ENCODE assay signal across 23 cellular contexts in the genomic region with DNA sequence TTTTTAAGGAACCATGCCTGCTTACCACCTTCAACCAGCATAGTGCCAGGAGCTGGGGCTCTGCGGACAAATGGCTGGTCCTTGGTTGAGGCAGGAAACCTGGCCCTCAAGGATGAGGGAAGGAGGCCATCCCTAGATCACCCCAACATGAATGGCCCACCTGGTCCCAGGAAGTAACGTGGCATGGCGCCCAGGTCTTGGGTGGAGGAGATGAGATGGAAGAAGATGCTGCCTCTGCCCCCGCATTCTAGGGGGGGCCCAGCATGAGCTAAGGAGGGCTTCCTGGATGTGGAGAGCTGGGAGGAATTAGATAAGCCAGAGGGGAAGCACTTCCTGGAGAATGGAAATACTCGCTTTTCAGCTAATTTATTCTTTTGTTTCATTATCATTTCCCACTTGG.
A peak's percentile ranks its signal among the peaks of the same experiment; 100 is the strongest.
DNase-seq lines count a peak whose midpoint lies in the region; ATAC-seq and TF ChIP-seq lines count a peak whose summit lies in the region.
"Had no signal": no experiment of that assay in that cellular context is flagged by ENCODE, and none has a peak within 500 bp of the region (broad histone marks: within the 10 kb centered on the region; RNA-seq: fewer than 3 reads in every experiment).

No MANE protein-coding gene starts in this region.

- WGBS in trophoblast cell (ENCODE audit: extremely low coverage, insufficient coverage, insufficient read length) = no CpG with 5 or more reads among the region's 5 CpGs

- H3K9ac ChIP-seq in trophoblast cell (ENCODE audit: low read length) = no peak overlapping the region

- H4K12ac ChIP-seq in trophoblast cell (ENCODE audit: low read depth, low read length) = no peak overlapping the region

- peaks cover 80 to 84% of the 10 kb centered on the region in 2 donors for H3K4me1 ChIP-seq in gastrocnemius medialis
- H3K4me1 ChIP-seq in trophoblast cell (ENCODE audit: control insufficient read depth in 1 of 2, insufficient read depth in 2 of 2, low read length in 2 of 2) = peaks cover 46 to 47% of the 10 kb centered on the region in 2 experiments

- no peak overlapping the region for H2AK5ac ChIP-seq in trophoblast cell (ENCODE audit: low read length)

- DNase-seq in natural killer cell treated with Interleukin-12 subunit alpha and Interleukin-12 subunit beta and Interleukin-15 and Interleukin-18, amount 100 ng/mL, for 72 hours (ENCODE audit: low spot score) = no peak
- DNase-seq in natural killer cell = no peak
- DNase-seq in endothelial cell (ENCODE audit: low spot score) = no peak
- DNase-seq in gastrocnemius medialis = no peak
- DNase-seq in NCI-H748 treated with DMSO at 0.1 percent for 48 hours (lab: John Stamatoyannopoulos, UW) = no peak
- no peak for DNase-seq in glutamatergic neuron
- no peak for DNase-seq in trophoblast cell
- no peak for DNase-seq in activated naive CD4-positive, alpha-beta T cell (lab: John Stamatoyannopoulos, UW)
- DNase-seq: activated CD4-positive, alpha-beta T cell treated with anti-CD3 and anti-CD28 coated beads for 1 hour; activated naive CD4-positive, alpha-beta T cell treated with anti-CD3 and anti-CD28 coated beads, Interleukin-2, amount 50 U/mL, for 16 hours; activated T-cell treated with anti-CD3 and anti-CD28 coated beads, Interleukin-2, amount 50 U/mL, for 48 hours; CD4-positive, alpha-beta memory T cell; DMS53; GF-D8; HFFc6; Kasumi-1; kidney; naive thymus-derived CD4-positive, alpha-beta T cell; NCI-H1092 treated with DMSO at 0.1 percent for 48 hours; stimulated activated naive CD8-positive, alpha-beta T cell treated with anti-CD3 and anti-CD28 coated beads, Interleukin-15, Interleukin-2, amounts not matched to agents 100 U/mL and 50 U/mL, for 24 hours; SW 1271 had no signal

- no peak overlapping the region for H4K91ac ChIP-seq in trophoblast cell (ENCODE audit: low read depth, low read length)

- H3K27ac Mint-ChIP-seq in natural killer cell treated with Interleukin-12 subunit alpha and Interleukin-12 subunit beta and Interleukin-15 and Interleukin-18, amount 100 ng/mL, for 72 hours = peak overlapping the region; percentile 29 to 85
- H3K27ac Mint-ChIP-seq in natural killer cell (peak overlapping the region in 1 of 2 donors; percentile 33), endothelial cell (ENCODE audit: unreplicated experiment) (peak overlapping the region; percentile 44), glutamatergic neuron (ENCODE audit: unreplicated experiment) (no peak overlapping the region)
- H3K27ac Mint-ChIP-seq: CD4-positive, alpha-beta memory T cell; HFFc6 had no signal

- H3K79me2 ChIP-seq in trophoblast cell (ENCODE audit: control insufficient read depth, insufficient read depth, low read length, poor library complexity) = no peaks in the 10 kb centered on the region

- H2BK5ac ChIP-seq in trophoblast cell (ENCODE audit: low read depth, low read length, poor library complexity) = no peak overlapping the region

- peaks cover 17 to 18% of the 10 kb centered on the region in 2 donors for H3K4me1 Mint-ChIP-seq in natural killer cell treated with Interleukin-12 subunit alpha and Interleukin-12 subunit beta and Interleukin-15 and Interleukin-18, amount 100 ng/mL, for 72 hours (ENCODE audit: low read depth in 2 of 2)
- H3K4me1 Mint-ChIP-seq in natural killer cell = peaks cover 13 to 21% of the 10 kb centered on the region in 2 donors
- peaks cover 31% of the 10 kb centered on the region for H3K4me1 Mint-ChIP-seq in endothelial cell (ENCODE audit: unreplicated experiment)
- H3K4me1 Mint-ChIP-seq in glutamatergic neuron (ENCODE audit: low read depth, unreplicated experiment) = peaks cover 17% of the 10 kb centered on the region

- no peak overlapping the region for H2BK12ac ChIP-seq in trophoblast cell (ENCODE audit: low read length)

- H2BK120ac ChIP-seq in trophoblast cell (ENCODE audit: insufficient read depth, low read length, poor library complexity) = no peak overlapping the region

- no peaks in the 10 kb centered on the region for H3K36me3 ChIP-seq in gastrocnemius medialis
- no peaks in the 10 kb centered on the region for H3K36me3 ChIP-seq in trophoblast cell (ENCODE audit: control insufficient read depth in 1 of 2, insufficient read depth in 2 of 2, low read length in 2 of 2)
- H3K36me3 ChIP-seq: prostate gland had no signal

- no peak for TF ChIP-seq POLR2A in gastrocnemius medialis (IDR thresholded peaks at IDR 0.05)

- intact Hi-C loops in natural killer cell (cut with micrococcal nuclease) = no loop called here
- intact Hi-C loops in gastrocnemius medialis (cut with DNase I; ENCODE audit: low total_unique reads) = loop anchor here (1.0 to 10.0 kb wide), 2 partner anchors 115 to 518 kb away; a partner anchor contains a TSS

- no peak overlapping the region for H3K23ac ChIP-seq in trophoblast cell (ENCODE audit: low read length)

- no peak overlapping the region for H3K14ac ChIP-seq in trophoblast cell (ENCODE audit: low read length)

- no peak overlapping the region for H3K18ac ChIP-seq in trophoblast cell (ENCODE audit: low read length)

- TF ChIP-seq CTCF in natural killer cell (IDR thresholded peaks at IDR 0.05) (no peak), endothelial cell (IDR thresholded peaks at IDR 0.05; ENCODE audit: unreplicated experiment) (no peak), gastrocnemius medialis (IDR thresholded peaks at IDR 0.05 in 4 of 5, conservative IDR thresholded peaks at IDR 0.05 in 1 of 5) (no peak), glutamatergic neuron (IDR thresholded peaks at IDR 0.05; ENCODE audit: partially characterized antibody, unreplicated experiment) (no peak)

- H3K27me3 Mint-ChIP-seq in natural killer cell treated with Interleukin-12 subunit alpha and Interleukin-12 subunit beta and Interleukin-15 and Interleukin-18, amount 100 ng/mL, for 72 hours = peaks cover 0 to 7% of the 10 kb centered on the region in 2 donors
- H3K27me3 Mint-ChIP-seq in natural killer cell (ENCODE audit: low read depth in 2 of 2) (no peaks in the 10 kb centered on the region), endothelial cell (ENCODE audit: unreplicated experiment) (peaks cover 16% of the 10 kb centered on the region), glutamatergic neuron (ENCODE audit: unreplicated experiment) (peaks cover 4% of the 10 kb centered on the region)

- H3K4me3 ChIP-seq in gastrocnemius medialis (no peak overlapping the region), trophoblast cell (ENCODE audit: low read depth, low read length) (no peak overlapping the region)
- H3K4me3 ChIP-seq: prostate gland, skin epidermis had no signal

- H3K4ac ChIP-seq in trophoblast cell (ENCODE audit: low read depth, low read length) = no peak overlapping the region

- ATAC-seq in natural killer cell treated with Interleukin-12 subunit alpha and Interleukin-12 subunit beta and Interleukin-15 and Interleukin-18, amount 100 ng/mL, for 72 hours = no peak
- ATAC-seq in natural killer cell = no peak
- no peak for ATAC-seq in gastrocnemius medialis
- ATAC-seq: naive thymus-derived CD4-positive, alpha-beta T cell; stimulated activated naive CD8-positive, alpha-beta T cell treated with anti-CD3 and anti-CD28 coated beads, Interleukin-15, Interleukin-2, amounts not matched to agents 100 U/mL and 50 U/mL, for 24 hours had no signal

- no peaks in the 10 kb centered on the region for H3K27me3 ChIP-seq in gastrocnemius medialis
- no peaks in the 10 kb centered on the region for H3K27me3 ChIP-seq in trophoblast cell (ENCODE audit: insufficient read depth, low read length)

- no peak overlapping the region for H3K4me3 Mint-ChIP-seq in natural killer cell treated with Interleukin-12 subunit alpha and Interleukin-12 subunit beta and Interleukin-15 and Interleukin-18, amount 100 ng/mL, for 72 hours
- H3K4me3 Mint-ChIP-seq in natural killer cell = no peak overlapping the region
- H3K4me3 Mint-ChIP-seq in endothelial cell (ENCODE audit: unreplicated experiment) = peak overlapping the region; percentile 65
- H3K4me3 Mint-ChIP-seq in glutamatergic neuron (ENCODE audit: unreplicated experiment) = no peak overlapping the region
- H3K4me3 Mint-ChIP-seq: CD4-positive, alpha-beta memory T cell; HFFc6; naive thymus-derived CD4-positive, alpha-beta T cell had no signal

- H3K36me3 Mint-ChIP-seq in natural killer cell treated with Interleukin-12 subunit alpha and Interleukin-12 subunit beta and Interleukin-15 and Interleukin-18, amount 100 ng/mL, for 72 hours = no peaks in the 10 kb centered on the region
- H3K36me3 Mint-ChIP-seq in natural killer cell (no peaks in the 10 kb centered on the region), endothelial cell (ENCODE audit: low read depth, unreplicated experiment) (peaks cover 7% of the 10 kb centered on the region), glutamatergic neuron (ENCODE audit: unreplicated experiment) (no peaks in the 10 kb centered on the region)
- H3K36me3 Mint-ChIP-seq: CD4-positive, alpha-beta memory T cell; naive thymus-derived CD4-positive, alpha-beta T cell had no signal

- in situ Hi-C loops in gastrocnemius medialis (cut with MboI; ENCODE audit: low sequenced_read_pairs in 4 of 4) = no loop called here

- peaks cover 15% of the 10 kb centered on the region for H3K79me1 ChIP-seq in trophoblast cell (ENCODE audit: low read length)

- peak overlapping the region; percentile 33 to 94 (median 92) for H3K27ac ChIP-seq in gastrocnemius medialis
- H3K27ac ChIP-seq in trophoblast cell (ENCODE audit: low read depth, low read length) = no peak overlapping the region
- H3K27ac ChIP-seq: prostate gland had no signal

- no peak overlapping the region for H4K8ac ChIP-seq in trophoblast cell (ENCODE audit: low read depth, low read length)

- H3K4me2 ChIP-seq in trophoblast cell (ENCODE audit: low read length) = no peak overlapping the region

- no peak overlapping the region for H2AFZ ChIP-seq in trophoblast cell (ENCODE audit: insufficient read depth, low read length, poor library complexity)

- no peaks in the 10 kb centered on the region for H3K9me3 ChIP-seq in gastrocnemius medialis
- no peaks in the 10 kb centered on the region for H3K9me3 ChIP-seq in trophoblast cell (ENCODE audit: insufficient read depth, low read depth, low read length)
- H3K9me3 ChIP-seq: prostate gland had no signal

- no peaks in the 10 kb centered on the region for H3K9me3 Mint-ChIP-seq in natural killer cell treated with Interleukin-12 subunit alpha and Interleukin-12 subunit beta and Interleukin-15 and Interleukin-18, amount 100 ng/mL, for 72 hours
- H3K9me3 Mint-ChIP-seq in natural killer cell (no peaks in the 10 kb centered on the region), endothelial cell (ENCODE audit: unreplicated experiment) (no peaks in the 10 kb centered on the region), glutamatergic neuron (ENCODE audit: unreplicated experiment) (peaks cover 8% of the 10 kb centered on the region)
- H3K9me3 Mint-ChIP-seq: CD4-positive, alpha-beta memory T cell; HFFc6; naive thymus-derived CD4-positive, alpha-beta T cell had no signal
